8 cellular contexts compared by ENCODE assay signal in the genomic region with DNA sequence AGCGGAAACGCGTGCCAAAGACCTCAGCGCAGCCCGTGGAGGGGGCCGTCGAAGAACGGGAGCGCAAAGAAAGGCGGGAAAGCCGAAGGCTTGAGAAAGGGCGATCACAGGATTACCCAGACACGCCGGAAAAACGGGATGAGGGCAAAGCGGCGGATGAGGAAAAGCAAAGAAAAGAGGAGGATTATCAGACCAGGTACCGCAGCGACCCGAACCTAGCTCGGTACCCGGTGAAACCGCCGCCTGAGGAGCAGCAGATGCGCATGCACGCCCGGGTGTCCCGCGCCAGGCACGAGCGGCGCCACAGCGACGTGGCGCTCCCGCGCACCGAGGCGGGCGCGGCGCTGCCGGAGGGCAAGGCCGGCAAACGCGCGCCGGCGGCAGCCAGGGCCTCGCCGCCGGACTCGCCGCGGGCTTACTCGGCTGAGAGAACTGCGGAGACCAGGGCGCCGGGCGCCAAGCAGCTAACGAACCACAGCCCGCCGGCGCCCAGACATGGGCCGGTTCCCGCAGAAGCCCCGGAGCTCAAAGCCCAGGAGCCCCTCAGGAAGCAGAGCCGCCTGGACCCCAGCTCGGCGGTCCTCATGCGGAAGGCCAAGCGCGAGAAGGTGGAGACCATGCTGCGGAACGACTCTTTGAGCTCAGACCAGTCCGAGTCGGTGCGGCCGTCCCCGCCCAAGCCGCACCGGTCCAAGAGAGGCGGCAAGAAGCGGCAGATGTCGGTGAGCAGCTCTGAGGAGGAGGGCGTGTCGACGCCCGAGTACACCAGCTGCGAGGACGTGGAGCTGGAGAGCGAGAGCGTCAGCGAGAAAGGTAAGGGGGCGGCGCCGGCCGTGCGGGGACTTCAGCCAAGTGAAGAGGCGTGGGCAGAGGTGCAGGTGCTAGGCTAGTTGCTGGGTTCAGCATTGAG.
DNase-seq lines count a peak whose midpoint lies in the region; ATAC-seq and TF ChIP-seq lines count a peak whose summit lies in the region.

No MANE protein-coding gene starts in this region.

- H3K9me3 Mint-ChIP-seq in activated T-cell treated with anti-CD3 and anti-CD28 coated beads, Interleukin-2, amount 50 U/mL, for 4 hours: peaks cover 8% of the 10 kb centered on the region
- H3K9me3 Mint-ChIP-seq in activated T-cell treated with anti-CD3 and anti-CD28 coated beads, Interleukin-2, amount 50 U/mL, for 24 hours: no peaks in the 10 kb centered on the region

- intact Hi-C loops in dorsolateral prefrontal cortex (cut with DNase I): no loop called here
- intact Hi-C loops in aorta (cut with DNase I): no loop called here

- H3K36me3 Mint-ChIP-seq in activated T-cell treated with anti-CD3 and anti-CD28 coated beads, Interleukin-2, amount 50 U/mL, for 4 hours (ENCODE audit: insufficient read depth): no peaks in the 10 kb centered on the region
- no peaks in the 10 kb centered on the region for H3K36me3 Mint-ChIP-seq in activated T-cell treated with anti-CD3 and anti-CD28 coated beads, Interleukin-2, amount 50 U/mL, for 24 hours (ENCODE audit: low read depth)

- H2AFZ ChIP-seq in mesenchymal stem cell (ENCODE audit: low read depth, low read length): peak overlapping the region; percentile 8

- H3K9me3 ChIP-seq in mesenchymal stem cell (ENCODE audit: control insufficient read depth, low read length) (no peaks in the 10 kb centered on the region), aorta (ENCODE audit: control insufficient read depth, low read length) (peaks cover 1% of the 10 kb centered on the region)

- H2BK15ac ChIP-seq in mesenchymal stem cell (ENCODE audit: low read depth, poor library complexity, severe bottlenecking): no peak overlapping the region

- H3K27me3 Mint-ChIP-seq in activated T-cell treated with anti-CD3 and anti-CD28 coated beads, Interleukin-2, amount 50 U/mL, for 4 hours (ENCODE audit: low read depth): peaks cover 27% of the 10 kb centered on the region
- peaks cover 33% of the 10 kb centered on the region for H3K27me3 Mint-ChIP-seq in activated T-cell treated with anti-CD3 and anti-CD28 coated beads, Interleukin-2, amount 50 U/mL, for 24 hours

- H3K23ac ChIP-seq in mesenchymal stem cell (ENCODE audit: low read length in 2 of 2): peak overlapping the region in 1 of 2 experiments; percentile 96

- H2BK5ac ChIP-seq in mesenchymal stem cell (ENCODE audit: low read depth, low read length, poor library complexity, severe bottlenecking): no peak overlapping the region

- H3K27ac Mint-ChIP-seq in activated T-cell treated with anti-CD3 and anti-CD28 coated beads, Interleukin-2, amount 50 U/mL, for 24 hours: no peak overlapping the region

- H3K14ac ChIP-seq in mesenchymal stem cell (ENCODE audit: low read length in 2 of 2): peak overlapping the region in 1 of 2 experiments; percentile 83

- H3K4me2 ChIP-seq in mesenchymal stem cell (ENCODE audit: low read length, poor library complexity, severe bottlenecking): peak overlapping the region; percentile 100

- TF ChIP-seq CTCF in dorsolateral prefrontal cortex (IDR thresholded peaks at IDR 0.05 in 54 of 56, conservative IDR thresholded peaks at IDR 0.05 in 2 of 56; ENCODE audit: low read depth in 1 of 56, partially characterized antibody in 56 of 56): no peak

- peaks cover 0 to 8% (median 0%) of the 10 kb centered on the region in 45 donors for H3K27me3 ChIP-seq in dorsolateral prefrontal cortex
- peaks cover 0 to 48% of the 10 kb centered on the region in 2 experiments for H3K27me3 ChIP-seq in mesenchymal stem cell (ENCODE audit: control insufficient read depth in 1 of 2, insufficient read depth in 1 of 2, low read length in 2 of 2)
- no peaks in the 10 kb centered on the region for H3K27me3 ChIP-seq in aorta (ENCODE audit: control insufficient read depth in 1 of 2, insufficient read depth in 2 of 2, low read length in 1 of 2)

- no peak for DNase-seq in activated T-cell treated with anti-CD3 and anti-CD28 coated beads, Interleukin-2, amount 50 U/mL, for 4 hours
- no peak for DNase-seq in activated T-cell treated with anti-CD3 and anti-CD28 coated beads, Interleukin-2, amount 50 U/mL, for 24 hours
- DNase-seq in NCI-H510A (lab: John Stamatoyannopoulos, UW): peak; percentile 77
- DNase-seq in dorsolateral prefrontal cortex: peak in 9 of 10 donors; percentile 21 to 78 (median 55)
- peak; percentile 33 for DNase-seq in mesenchymal stem cell
- no peak for DNase-seq in aorta
- DNase-seq in GOT3 (lab: John Stamatoyannopoulos, UW): no peak

- H3K4me1 ChIP-seq in mesenchymal stem cell (ENCODE audit: control insufficient read depth, insufficient read depth, low read depth, low read length): peaks cover 9% of the 10 kb centered on the region
- H3K4me1 ChIP-seq in aorta (ENCODE audit: control insufficient read depth in 1 of 2, insufficient read depth in 2 of 2, low read length in 2 of 2): no peaks in the 10 kb centered on the region

- H4K91ac ChIP-seq in mesenchymal stem cell (ENCODE audit: low read length): no peak overlapping the region

- no peak overlapping the region for H2BK12ac ChIP-seq in mesenchymal stem cell (ENCODE audit: low read length in 2 of 2)

- H3K4me1 Mint-ChIP-seq in activated T-cell treated with anti-CD3 and anti-CD28 coated beads, Interleukin-2, amount 50 U/mL, for 4 hours (ENCODE audit: low read depth): peaks cover 4% of the 10 kb centered on the region
- H3K4me1 Mint-ChIP-seq in activated T-cell treated with anti-CD3 and anti-CD28 coated beads, Interleukin-2, amount 50 U/mL, for 24 hours (ENCODE audit: low read depth): peaks cover 8% of the 10 kb centered on the region

- 7% methylated on average over 94 of the region's 100 CpGs for WGBS in mesenchymal stem cell
- WGBS in aorta, 2 donors: 4% methylated on average over 82 to 100 of the region's 100 CpGs

- H3K36me3 ChIP-seq in mesenchymal stem cell (ENCODE audit: control insufficient read depth in 1 of 2, insufficient read depth in 2 of 2, low read depth in 1 of 2, low read length in 2 of 2) (no peaks in the 10 kb centered on the region), aorta (ENCODE audit: control insufficient read depth in 1 of 2, insufficient read depth in 2 of 2, low read length in 1 of 2) (no peaks in the 10 kb centered on the region)

- H2BK120ac ChIP-seq in mesenchymal stem cell (ENCODE audit: low read depth, low read length): no peak overlapping the region

- peak overlapping the region; percentile 48 to 79 (median 66) for H3K4me3 ChIP-seq in dorsolateral prefrontal cortex
- H3K4me3 ChIP-seq in mesenchymal stem cell (ENCODE audit: insufficient read depth in 1 of 2, low read depth in 1 of 2, low read length in 2 of 2): peak overlapping the region; percentile 60 to 80
- H3K4me3 ChIP-seq in aorta (ENCODE audit: low read length in 2 of 2): peak overlapping the region; percentile 1 to 19

- H4K8ac ChIP-seq in mesenchymal stem cell (ENCODE audit: low read length): peak overlapping the region; percentile 36

- peak; percentile 28 to 46 for ATAC-seq in activated T-cell treated with anti-CD3 and anti-CD28 coated beads, Interleukin-2, amount 50 U/mL, for 4 hours
- peak; percentile 88 for ATAC-seq in HG02798 (IDR thresholded peaks at IDR 0.05; ENCODE audit: poor library complexity, unreplicated experiment)
- ATAC-seq in aorta (ENCODE audit: low FRiP score): peak; percentile 44

- no peaks in the 10 kb centered on the region for H3K79me1 ChIP-seq in mesenchymal stem cell (replicated peaks; ENCODE audit: low read length, poor library complexity, severe bottlenecking)

- H2AK5ac ChIP-seq in mesenchymal stem cell (ENCODE audit: low read length, severe bottlenecking): peak overlapping the region; percentile 27

- peak overlapping the region; percentile 48 for H3K9ac ChIP-seq in mesenchymal stem cell (ENCODE audit: low read length)

- no peak overlapping the region for H3K4ac ChIP-seq in mesenchymal stem cell (ENCODE audit: low read depth in 1 of 2, low read length in 2 of 2)

- H3K4me3 Mint-ChIP-seq in activated T-cell treated with anti-CD3 and anti-CD28 coated beads, Interleukin-2, amount 50 U/mL, for 4 hours: peak overlapping the region; percentile 22
- H3K4me3 Mint-ChIP-seq in activated T-cell treated with anti-CD3 and anti-CD28 coated beads, Interleukin-2, amount 50 U/mL, for 24 hours: no peak overlapping the region

- H3K27ac ChIP-seq in dorsolateral prefrontal cortex (peak overlapping the region in 29 of 59 donors; percentile 11 to 82 (median 56)), mesenchymal stem cell (ENCODE audit: low read length, poor library complexity, severe bottlenecking) (no peak overlapping the region), aorta (ENCODE audit: low read depth in 1 of 2, low read length in 2 of 2) (no peak overlapping the region)

- H3K18ac ChIP-seq in mesenchymal stem cell (ENCODE audit: low read depth in 1 of 2, low read length in 2 of 2): no peak overlapping the region

Comparison
In these comparisons a context has a peak if more than half of its experiments do, and no peak if none do; other contexts are left out.
1. ATAC-seq: peak in every context shown above with its lines; median percentile 88 in HG02798; 44 in aorta; 37 in activated T-cell treated with anti-CD3 and anti-CD28 coated beads, Interleukin-2, amount 50 U/mL, for 4 hours.
2. DNase-seq: peak in NCI-H510A (single experiment), dorsolateral prefrontal cortex (9 of 10) and mesenchymal stem cell (single experiment); none in activated T-cell treated with anti-CD3 and anti-CD28 coated beads, Interleukin-2, amount 50 U/mL, for 4 hours (single experiment), activated T-cell treated with anti-CD3 and anti-CD28 coated beads, Interleukin-2, amount 50 U/mL, for 24 hours (single experiment), aorta (0 of 2) and GOT3 (single experiment).
3. H3K4me3 ChIP-seq: peak in every context shown above with its lines; median percentile 70 in mesenchymal stem cell; 66 in dorsolateral prefrontal cortex; 10 in aorta.